22 cellular contexts compared by ENCODE assay signal in the genomic region with DNA sequence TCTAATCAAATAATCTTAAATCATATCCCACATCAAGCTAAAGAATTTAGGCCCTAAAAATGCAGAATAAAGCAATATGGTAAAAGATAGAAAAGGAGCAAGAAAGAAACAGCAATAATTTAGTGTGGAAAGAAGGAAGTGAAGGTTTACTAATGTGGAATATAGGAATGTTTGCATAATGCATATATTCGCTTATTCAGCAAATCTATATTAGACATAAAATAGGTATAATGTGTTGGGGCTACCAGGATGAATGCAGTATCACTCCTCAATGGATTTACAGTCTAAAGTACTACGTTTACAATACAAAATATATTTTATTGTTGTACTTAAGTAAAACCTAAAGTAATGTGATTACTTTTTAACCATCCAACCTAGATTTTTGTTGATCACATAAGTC.
"Had no signal": no experiment of that assay in that cellular context is flagged by ENCODE, and none has a peak within 500 bp of the region (broad histone marks: within the 10 kb centered on the region; RNA-seq: fewer than 3 reads in every experiment).

No MANE protein-coding gene starts in this region.

- H3K27ac ChIP-seq: SJSA1, SK-N-MC had no signal

- H3K4me3 ChIP-seq: SJSA1, SK-N-MC had no signal

- FAIRE-seq: RCC 7860 had no signal

- H3K9me3 ChIP-seq: SJSA1 had no signal

- H3K27me3 ChIP-seq: SJSA1 had no signal

- DNase-seq: Karpas-422, KG1, MV-4-11, NCI-H1048, NCI-H1105, NCI-H1417, NCI-H1436 treated with DMSO at 0.1 percent for 48 hours, NCI-H1694, NCI-H187 treated with DMSO at 0.1 percent for 48 hours, NCI-H2029 treated with DMSO at 0.1 percent for 48 hours, NCI-H2171 treated with DMSO at 0.1 percent for 48 hours, NCI-H345, NCI-H446 treated with DMSO at 0.1 percent for 48 hours, NCI-H510A treated with DMSO at 0.1 percent for 48 hours, NCI-H526, NCI-H748 treated with DMSO at 0.1 percent for 48 hours, Right ventricle myocardium superior, RPMI8226, SIG-M5 had no signal
